ENCODE assay signal across 8 cellular contexts in the genomic region with DNA sequence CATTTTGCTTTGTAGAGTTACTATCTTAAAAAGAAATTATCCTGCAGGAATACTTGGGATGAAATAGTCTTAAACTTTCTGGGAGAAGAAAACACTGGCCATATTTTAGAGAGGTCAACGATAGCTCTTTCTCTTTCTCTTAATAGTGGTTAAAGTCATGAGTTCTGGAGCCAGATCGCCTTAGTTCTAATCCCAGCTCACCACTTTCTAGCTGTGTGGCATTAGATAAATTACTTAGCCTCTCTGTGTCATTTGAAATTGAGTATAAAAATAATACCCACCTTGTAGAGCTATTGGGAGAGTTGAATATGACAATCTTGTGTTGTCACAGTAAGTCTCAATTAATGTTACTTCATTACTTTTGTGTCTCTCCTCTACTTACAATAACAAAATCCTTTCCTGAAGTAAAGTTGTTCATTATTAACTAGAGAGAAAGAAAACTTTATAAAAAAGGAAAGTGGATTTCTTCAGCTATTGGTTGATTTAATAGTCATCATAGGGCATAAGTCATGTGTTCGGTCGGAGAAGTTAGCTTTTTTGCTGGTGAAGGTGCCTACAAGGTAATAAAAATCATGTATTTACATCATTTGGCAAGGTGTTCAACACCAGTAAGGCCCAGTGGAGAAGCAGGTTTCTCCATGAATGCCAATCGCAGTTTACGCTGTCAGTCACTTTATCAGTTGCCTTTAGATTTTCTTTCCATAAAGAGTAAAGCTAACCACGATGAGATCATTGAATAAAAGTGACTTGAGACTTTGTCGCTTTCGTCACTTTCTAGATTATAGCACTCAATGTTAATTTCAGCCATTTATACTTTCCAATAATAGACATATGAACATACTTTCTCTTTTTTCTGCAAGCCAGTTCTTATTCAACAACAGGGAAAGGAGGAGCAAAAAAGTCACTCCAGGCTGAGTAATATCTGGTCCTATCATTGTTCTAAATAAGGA. TPM values are rescaled to one million over a fixed set of nuclear protein-coding genes. Genes with fewer than 3 reads are reported as not detected.
DNase-seq lines count a peak whose midpoint lies in the region; ATAC-seq and TF ChIP-seq lines count a peak whose summit lies in the region.

No MANE protein-coding gene starts in this region.

- H3K4me1 ChIP-seq in H9 (ENCODE audit: insufficient read depth, low read length) (no peaks in the 10 kb centered on the region), gastroesophageal sphincter (peaks cover 0 to 27% (median 0%) of the 10 kb centered on the region in 3 donors)

- no CpG with 5 or more reads among the region's 9 CpGs for WGBS in H9 (ENCODE audit: extremely low coverage, insufficient read length, low lambda C conversion rate)
- 69 to 79% methylated on average over 7 to 9 of the region's 9 CpGs for WGBS in gastroesophageal sphincter (ENCODE audit: low coverage in 1 of 2), 2 donors

- no peak overlapping the region for H3K27ac ChIP-seq in H9 (ENCODE audit: insufficient read length, low read depth, low read length)
- peak overlapping the region; percentile 31 to 89 (median 82) for H3K27ac ChIP-seq in gastroesophageal sphincter

- H3K23ac ChIP-seq in H9 (ENCODE audit: insufficient read length, low read depth, low read length), result no peak overlapping the region

- H3K36me3 ChIP-seq in gastroesophageal sphincter, result no peaks in the 10 kb centered on the region

- CTCF ChIA-PET in activated CD8-positive, alpha-beta T cell treated with anti-CD3 and anti-CD28 coated beads for 36 hours (lab: Charles Lee), result interaction anchor here (1.1 to 6.4 kb wide), 4 partner anchors 13 to 265 kb away, joined by 3 to 36 read pairs (median 12); no protein-coding TSS in a partner anchor

- H3K27me3 Mint-ChIP-seq in H9 (ENCODE audit: low read depth), result no peaks in the 10 kb centered on the region
- no peaks in the 10 kb centered on the region for H3K27me3 Mint-ChIP-seq in activated CD8-positive, alpha-beta T cell treated with anti-CD3 and anti-CD28 coated beads for 36 hours

- H3K27me3 ChIP-seq in H9 (ENCODE audit: insufficient read depth, low read length), result no peaks in the 10 kb centered on the region
- no peaks in the 10 kb centered on the region for H3K27me3 ChIP-seq in gastroesophageal sphincter

- H2BK12ac ChIP-seq in H9 (ENCODE audit: insufficient read length, low read depth, low read length), result no peak overlapping the region

- no peak overlapping the region for H4K91ac ChIP-seq in H9 (ENCODE audit: insufficient read length, low read depth, low read length)

- no peak overlapping the region for H3K56ac ChIP-seq in H9 (ENCODE audit: insufficient read length, low read depth, low read length)

- no peak overlapping the region for H3T11ph ChIP-seq in H9 (ENCODE audit: low read length)

- no peak for ATAC-seq in activated CD8-positive, alpha-beta T cell treated with anti-CD3 and anti-CD28 coated beads for 36 hours
- ATAC-seq in gastroesophageal sphincter (no peak), GM19452 (IDR thresholded peaks at IDR 0.05; ENCODE audit: unreplicated experiment) (no peak), HG02588 (IDR thresholded peaks at IDR 0.05; ENCODE audit: unreplicated experiment) (no peak)

- no peak overlapping the region for H4K8ac ChIP-seq in H9 (replicated peaks; ENCODE audit: insufficient read length, low read depth, low read length)

- peaks cover 0 to 3% of the 10 kb centered on the region in 2 experiments; a peak in 1 of 5 replicates for H3K9me3 Mint-ChIP-seq in H9
- no peaks in the 10 kb centered on the region for H3K9me3 Mint-ChIP-seq in activated CD8-positive, alpha-beta T cell treated with anti-CD3 and anti-CD28 coated beads for 36 hours

- no peak overlapping the region for H3K4ac ChIP-seq in H9 (ENCODE audit: low read depth, low read length)

- peaks cover 3% of the 10 kb centered on the region; the same call in 1 of the 2 replicates for H3K79me2 ChIP-seq in H9 (ENCODE audit: insufficient read depth, low read length)

- no peak overlapping the region for H3K27ac Mint-ChIP-seq in H9
- H3K27ac Mint-ChIP-seq in activated CD8-positive, alpha-beta T cell treated with anti-CD3 and anti-CD28 coated beads for 36 hours, result peak overlapping the region; percentile 71

- TF ChIP-seq POLR2A in gastroesophageal sphincter (IDR thresholded peaks at IDR 0.05), result no peak

- peak overlapping the region; percentile 78 for H3K4me2 ChIP-seq in H9 (ENCODE audit: insufficient read depth, insufficient read length, low read length)

- no peak overlapping the region for H2BK120ac ChIP-seq in H9 (ENCODE audit: low read depth, low read length, poor library complexity, severe bottlenecking)

- H3K9me3 ChIP-seq in H9 (ENCODE audit: control insufficient read depth, low read depth, low read length), result no peaks in the 10 kb centered on the region
- no peaks in the 10 kb centered on the region for H3K9me3 ChIP-seq in gastroesophageal sphincter

- peak overlapping the region; percentile 50 to 61 for H3K4me3 ChIP-seq in gastroesophageal sphincter
- H3K4me3 ChIP-seq in skeletal muscle cell (ENCODE audit: low read depth, low read length), result peak overlapping the region; percentile 82

- POLR2A ChIA-PET in activated CD8-positive, alpha-beta T cell treated with anti-CD3 and anti-CD28 coated beads for 36 hours (lab: Charles Lee), result interaction anchor here (0.8 to 1.4 kb wide), 2 partner anchors 13 to 31 kb away, joined by 4 read pairs; no protein-coding TSS in a partner anchor

- peaks cover 57 to 65% of the 10 kb centered on the region in 2 experiments for H3K4me1 Mint-ChIP-seq in H9
- H3K4me1 Mint-ChIP-seq in activated CD8-positive, alpha-beta T cell treated with anti-CD3 and anti-CD28 coated beads for 36 hours (ENCODE audit: low read depth), result peaks cover 47% of the 10 kb centered on the region

- H3K36me3 Mint-ChIP-seq in H9 (ENCODE audit: insufficient read depth in 1 of 3, low read depth in 3 of 3), result peaks cover 0 to 2% (median 0%) of the 10 kb centered on the region in 3 experiments; a peak in 1 of 7 replicates
- peaks cover 29% of the 10 kb centered on the region for H3K36me3 Mint-ChIP-seq in activated CD8-positive, alpha-beta T cell treated with anti-CD3 and anti-CD28 coated beads for 36 hours (ENCODE audit: low read depth)

- intact Hi-C loops in activated CD8-positive, alpha-beta T cell treated with anti-CD3 and anti-CD28 coated beads for 36 hours (cut with micrococcal nuclease), result loop anchor here (5.0 to 10.0 kb wide), 3 partner anchors 47 to 264 kb away; no protein-coding TSS in a partner anchor

- peak overlapping the region; percentile 73 to 81; a peak in 4 of 5 replicates for H3K4me3 Mint-ChIP-seq in H9
- peak overlapping the region; percentile 84 for H3K4me3 Mint-ChIP-seq in activated CD8-positive, alpha-beta T cell treated with anti-CD3 and anti-CD28 coated beads for 36 hours

- H3K18ac ChIP-seq in H9 (ENCODE audit: insufficient read length, low read depth, low read length), result no peak overlapping the region

- H3K79me1 ChIP-seq in H9 (ENCODE audit: insufficient read depth, low read depth, low read length, poor library complexity, severe bottlenecking), result no peaks in the 10 kb centered on the region

- H2BK20ac ChIP-seq in H9 (ENCODE audit: low read depth, low read length, poor library complexity, severe bottlenecking), result no peak overlapping the region

- no peak overlapping the region for H2AK5ac ChIP-seq in H9 (ENCODE audit: insufficient read length, low read length)

- H2BK5ac ChIP-seq in H9 (ENCODE audit: insufficient read length, low read length), result no peak overlapping the region

- DNase-seq in H9 (no peak), skeletal muscle cell (ENCODE audit: low read depth) (no peak), A172 (ENCODE audit: low spot score) (no peak), OCI-M2 (lab: John Stamatoyannopoulos, UW; ENCODE audit: unreplicated experiment) (no peak)
- DNase-seq in activated CD8-positive, alpha-beta T cell treated with anti-CD3 and anti-CD28 coated beads for 36 hours, result no peak

- H4K20me1 ChIP-seq in H9 (ENCODE audit: control insufficient read depth, insufficient read depth, insufficient read length), result no peaks in the 10 kb centered on the region

- H3K14ac ChIP-seq in H9 (ENCODE audit: insufficient read depth, low read length), result no peak overlapping the region

- peaks cover 10% of the 10 kb centered on the region for H3K23me2 ChIP-seq in H9 (ENCODE audit: insufficient read length, low read depth, low read length, poor library complexity, severe bottlenecking)

- no peak overlapping the region for H2AFZ ChIP-seq in H9 (ENCODE audit: low read length)

- H3K9ac ChIP-seq in H9 (ENCODE audit: extremely low read depth, insufficient read length, low read length), result no peak overlapping the region

- no peak for TF ChIP-seq EP300 in gastroesophageal sphincter (IDR thresholded peaks at IDR 0.05)

- no peak overlapping the region for H4K5ac ChIP-seq in H9 (ENCODE audit: insufficient read length, low read depth, low read length)

- TF ChIP-seq CTCF in H9 (conservative IDR thresholded peaks at IDR 0.05) (no peak), gastroesophageal sphincter (IDR thresholded peaks at IDR 0.05) (no peak)
- no peak for TF ChIP-seq CTCF in activated CD8-positive, alpha-beta T cell treated with anti-CD3 and anti-CD28 coated beads for 36 hours (IDR thresholded peaks at IDR 0.05)

- no peak overlapping the region for H2BK15ac ChIP-seq in H9 (ENCODE audit: low read depth, low read length)

RNA-seq across cellular contexts. Expression of gene NEDD9, which starts 2.0 kb away (rescaled TPM):
- total RNA-seq in H9 (2021), result 5.5 and 5.8 TPM in 2 replicates
- total RNA-seq in activated CD8-positive, alpha-beta T cell treated with anti-CD3 and anti-CD28 coated beads for 36 hours, result 10 to 100 TPM; 26.6 to 29.7 TPM
- total RNA-seq in gastroesophageal sphincter, result 10 to 100 TPM; 13.1 to 42.7 (median 26.7) TPM
- total RNA-seq in A172 (2014; rRNA removed; shearing (Covaris generic)), result 13.3 and 18.3 TPM in 2 replicates
